Comparison of ENCODE assay signal across 8 cellular contexts in genomic region chr3:127546970-127547733, GRCh38. TPM values are rescaled to one million over a fixed set of nuclear protein-coding genes. Genes with fewer than 3 reads are reported as not detected.
DNase-seq lines count a peak whose midpoint lies in the region; ATAC-seq and TF ChIP-seq lines count a peak whose summit lies in the region.

No MANE protein-coding gene starts in this region.

- no peaks in the 10 kb centered on the region for H3K9me3 Mint-ChIP-seq in CD4-positive, CD25-positive, alpha-beta regulatory T cell
- no peaks in the 10 kb centered on the region for H3K9me3 Mint-ChIP-seq in neural progenitor cell

- no peak for DNase-seq in CD4-positive, CD25-positive, alpha-beta regulatory T cell
- peak in 1 of 2 experiments; percentile 37 for DNase-seq in SJCRH30
- DNase-seq in fibroblast of villous mesenchyme (ENCODE audit: low read depth) = no peak
- DNase-seq in neural progenitor cell (ENCODE audit: low spot score) = peak; percentile 80
- no peak for DNase-seq in NCI-H82 (lab: John Stamatoyannopoulos, UW)
- DNase-seq in DMS153 (lab: John Stamatoyannopoulos, UW) = no peak
- DNase-seq in dedifferentiated amniotic fluid mesenchymal stem cell (ENCODE audit: extremely low spot score) = no peak

- H3K36me3 ChIP-seq in CD4-positive, CD25-positive, alpha-beta regulatory T cell (ENCODE audit: control insufficient read depth, insufficient read depth, low read length) = no peaks in the 10 kb centered on the region
- H3K36me3 ChIP-seq in SJCRH30 (no peaks in the 10 kb centered on the region), neural progenitor cell (no peaks in the 10 kb centered on the region)

- no peaks in the 10 kb centered on the region for H3K27me3 ChIP-seq in CD4-positive, CD25-positive, alpha-beta regulatory T cell (ENCODE audit: control insufficient read depth, insufficient read depth, low read length)
- H3K27me3 ChIP-seq in SJCRH30 (no peaks in the 10 kb centered on the region; the same call in 1 of the 2 replicates), neural progenitor cell (peaks cover 22% of the 10 kb centered on the region)

- H3K4me3 ChIP-seq in CD4-positive, CD25-positive, alpha-beta regulatory T cell (ENCODE audit: low read depth, low read length) = no peak overlapping the region
- H3K4me3 ChIP-seq in SJCRH30 (peak overlapping the region; percentile 38), fibroblast of villous mesenchyme (ENCODE audit: low read depth, low read length) (peak overlapping the region; percentile 68), neural progenitor cell (peak overlapping the region; percentile 29)

- TF ChIP-seq CTCF in fibroblast of villous mesenchyme (IDR thresholded peaks at IDR 0.05; ENCODE audit: insufficient read depth, low read depth, low read length) = no peak
- no peak for TF ChIP-seq CTCF in neural progenitor cell (IDR thresholded peaks at IDR 0.05)

- peaks cover 0 to 15% (median 4%) of the 10 kb centered on the region in 4 donors for H3K4me1 Mint-ChIP-seq in CD4-positive, CD25-positive, alpha-beta regulatory T cell
- peaks cover 50% of the 10 kb centered on the region for H3K4me1 Mint-ChIP-seq in neural progenitor cell

- peak overlapping the region in 2 of 3 donors; percentile 58 to 62 for H3K27ac Mint-ChIP-seq in CD4-positive, CD25-positive, alpha-beta regulatory T cell
- H3K27ac Mint-ChIP-seq in neural progenitor cell = peak overlapping the region; percentile 57

- no peaks in the 10 kb centered on the region for H4K20me1 ChIP-seq in neural progenitor cell (ENCODE audit: low read depth)

- peaks cover 5% of the 10 kb centered on the region for H3K27me3 Mint-ChIP-seq in CD4-positive, CD25-positive, alpha-beta regulatory T cell
- H3K27me3 Mint-ChIP-seq in neural progenitor cell (ENCODE audit: insufficient read depth, low read depth) = peaks cover 11% of the 10 kb centered on the region

- H3K4me1 ChIP-seq in CD4-positive, CD25-positive, alpha-beta regulatory T cell (ENCODE audit: control insufficient read depth, insufficient read depth, low read length, poor library complexity, severe bottlenecking) = peaks cover 9% of the 10 kb centered on the region
- H3K4me1 ChIP-seq in SJCRH30 = no peaks in the 10 kb centered on the region
- H3K4me1 ChIP-seq in neural progenitor cell = peaks cover 25% of the 10 kb centered on the region

- no peaks in the 10 kb centered on the region for H3K79me2 ChIP-seq in neural progenitor cell (ENCODE audit: low read depth)

- no peak overlapping the region for H3K27ac ChIP-seq in CD4-positive, CD25-positive, alpha-beta regulatory T cell (ENCODE audit: insufficient read depth, low read length, poor library complexity, severe bottlenecking)
- H3K27ac ChIP-seq in SJCRH30 (no peak overlapping the region), neural progenitor cell (no peak overlapping the region)

- H3K9ac ChIP-seq in neural progenitor cell = no peak overlapping the region

- peak overlapping the region; percentile 63 to 91 (median 77) for H3K4me3 Mint-ChIP-seq in CD4-positive, CD25-positive, alpha-beta regulatory T cell
- H3K4me3 Mint-ChIP-seq in neural progenitor cell = peak overlapping the region; percentile 35

- no peaks in the 10 kb centered on the region for H3K9me3 ChIP-seq in CD4-positive, CD25-positive, alpha-beta regulatory T cell (ENCODE audit: control insufficient read depth in 2 of 2, low read length in 2 of 2)
- no peaks in the 10 kb centered on the region for H3K9me3 ChIP-seq in SJCRH30 (replicated peaks)
- H3K9me3 ChIP-seq in neural progenitor cell (ENCODE audit: low read depth) = no peaks in the 10 kb centered on the region

- H3F3A ChIP-seq in neural progenitor cell (ENCODE audit: low read depth) = peaks cover 14% of the 10 kb centered on the region

- no peaks in the 10 kb centered on the region for H3K36me3 Mint-ChIP-seq in CD4-positive, CD25-positive, alpha-beta regulatory T cell
- H3K36me3 Mint-ChIP-seq in neural progenitor cell = no peaks in the 10 kb centered on the region

- no peak for ATAC-seq in CD4-positive, CD25-positive, alpha-beta regulatory T cell (ENCODE audit: low read depth in 2 of 2)
- ATAC-seq in GM21576 (IDR thresholded peaks at IDR 0.05; ENCODE audit: unreplicated experiment) = no peak

- H3K4me2 ChIP-seq in neural progenitor cell = peak overlapping the region; percentile 71

- H2AFZ ChIP-seq in neural progenitor cell (replicated peaks) = peak overlapping the region; percentile 50

RNA-seq across cellular contexts. Expression of gene TPRA1, which starts 43.4 kb away (rescaled TPM):
- 15.9 TPM for total RNA-seq in CD4-positive, CD25-positive, alpha-beta regulatory T cell
- 10 to 100 TPM; 14.0 to 27.4 (median 24.5) TPM for polyA plus RNA-seq in CD4-positive, CD25-positive, alpha-beta regulatory T cell
- 24.4 and 24.8 TPM in 2 replicates for total RNA-seq in SJCRH30 (2014; rRNA removed; shearing (Covaris generic))
- total RNA-seq in fibroblast of villous mesenchyme = 26.4 and 40.6 TPM in 2 replicates
- total RNA-seq in neural progenitor cell (ENCODE audit: low replicate concordance) = 11.8 and 27.4 TPM in 2 replicates

RNA-seq across cellular contexts. Expression of gene MCM2, which starts 51.1 kb away (rescaled TPM):
- total RNA-seq in CD4-positive, CD25-positive, alpha-beta regulatory T cell = 15.7 TPM
- 10 to 100 TPM; 14.4 to 17.2 (median 16.2) TPM for polyA plus RNA-seq in CD4-positive, CD25-positive, alpha-beta regulatory T cell
- total RNA-seq in SJCRH30 (2014; rRNA removed; shearing (Covaris generic)) = 179 and 182 TPM in 2 replicates
- total RNA-seq in fibroblast of villous mesenchyme = 39.3 and 45.4 TPM in 2 replicates
- total RNA-seq in neural progenitor cell (ENCODE audit: low replicate concordance) = 104 and 180 TPM in 2 replicates
